15 cellular contexts compared by ENCODE assay signal in the genomic region with DNA sequence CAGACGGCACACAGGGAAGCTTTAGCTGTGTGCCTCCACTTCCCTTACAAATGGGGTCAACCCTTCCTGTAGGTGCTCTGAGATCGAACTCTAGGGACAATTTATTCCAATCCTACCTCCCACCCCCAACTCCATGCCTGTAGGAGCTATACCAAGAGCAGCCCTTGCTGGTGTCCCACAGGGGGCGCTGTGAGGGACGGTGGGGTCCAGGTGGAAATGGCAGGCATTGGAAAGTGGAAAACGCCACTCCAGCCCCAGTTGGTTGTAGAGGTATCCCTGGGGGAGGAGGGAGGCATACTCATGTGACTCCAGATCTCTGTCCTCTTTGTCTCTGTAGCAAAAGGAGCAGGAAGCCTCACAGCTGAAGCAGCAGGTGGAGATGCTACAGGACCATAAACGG.
DNase-seq lines count a peak whose midpoint lies in the region; ATAC-seq, FAIRE-seq and TF ChIP-seq lines count a peak whose summit lies in the region.
"Had no signal": no experiment of that assay in that cellular context is flagged by ENCODE, and none has a peak within 500 bp of the region (broad histone marks: within the 10 kb centered on the region; RNA-seq: fewer than 3 reads in every experiment).

No MANE protein-coding gene starts in this region.

- H4K20me1 ChIP-seq in HepG2 (ENCODE audit: insufficient read depth, low read length): no peaks in the 10 kb centered on the region
- no peaks in the 10 kb centered on the region for H4K20me1 ChIP-seq in Loucy (ENCODE audit: insufficient read depth, low read length, poor library complexity, severe bottlenecking)
- H4K20me1 ChIP-seq in H1 (replicated peaks in 1 of 2; ENCODE audit: control insufficient read depth in 1 of 2, insufficient read depth in 2 of 2, low read length in 2 of 2): no peaks in the 10 kb centered on the region
- H4K20me1 ChIP-seq: BLaER1 treated with 17β-estradiol and CSF1 and Interleukin-3, amounts not matched to agents 10 nM and 100 nM had no signal

- TF ChIP-seq POLR2A in HepG2 (IDR thresholded peaks at IDR 0.05; ENCODE audit: insufficient read depth in 1 of 2, low read depth in 2 of 2, low read length in 2 of 2) (no peak), right lobe of liver (IDR thresholded peaks at IDR 0.05) (no peak), H1 (IDR thresholded peaks at IDR 0.05; ENCODE audit: control extremely low read depth in 1 of 2, low read depth in 2 of 2, low read length in 2 of 2) (no peak)

- no peaks in the 10 kb centered on the region for H3K9me2 ChIP-seq in Loucy (replicated peaks; ENCODE audit: low read depth, low read length)

- H3K27ac ChIP-seq in HepG2 (ENCODE audit: extremely low read length, insufficient read depth, low read length) (no peak overlapping the region), right lobe of liver (no peak overlapping the region), H1 (ENCODE audit: low read depth, low read length) (no peak overlapping the region), pancreas (no peak overlapping the region)
- H3K27ac ChIP-seq: BLaER1 treated with 17β-estradiol and CSF1 and Interleukin-3, amounts not matched to agents 10 nM and 100 nM had no signal

- WGBS in HepG2 (ENCODE audit: low lambda C conversion rate): 0% methylated on average over 5 of the region's 6 CpGs
- WGBS in right lobe of liver (ENCODE audit: insufficient coverage, low coverage, low lambda C conversion rate, missing lambda C conversion rate): 23% methylated on average over 5 of the region's 6 CpGs
- 54% methylated on average over 6 of the region's 6 CpGs; no CpG with 5 or more reads in 1 of the 2 experiments for WGBS in H1 (ENCODE audit: extremely low coverage in 1 of 2, insufficient coverage in 1 of 2, insufficient read length in 1 of 2, insufficient replicate concordance in 2 of 2, low coverage in 1 of 2, low lambda C conversion rate in 2 of 2, missing lambda C conversion rate in 1 of 2), 2 experiments
- 32 to 42% methylated on average over 6 of the region's 6 CpGs for WGBS in pancreas, 2 donors

- no peaks in the 10 kb centered on the region for H3K79me2 ChIP-seq in HepG2 (ENCODE audit: insufficient read depth, low read length)
- no peaks in the 10 kb centered on the region for H3K79me2 ChIP-seq in Loucy (ENCODE audit: insufficient read depth, low read length)
- H3K79me2 ChIP-seq in H1 (ENCODE audit: control insufficient read depth in 1 of 2, insufficient read depth in 2 of 2, low read length in 2 of 2): no peaks in the 10 kb centered on the region

- no peak for TF ChIP-seq EP300 in HepG2 (IDR thresholded peaks at IDR 0.05; ENCODE audit: low read depth in 2 of 2, low read length in 2 of 2)
- TF ChIP-seq EP300 in HepG2 (CRISPR knock-in tag; IDR thresholded peaks at IDR 0.05; ENCODE audit: borderline replicate concordance): no peak
- TF ChIP-seq EP300 in H1 (IDR thresholded peaks at IDR 0.05; ENCODE audit: borderline replicate concordance in 1 of 2, low read depth in 2 of 2, low read length in 2 of 2): no peak

- no TSS peak for BruUV-seq in HepG2 (replicated peaks; lab: Mats Ljungman, UMichigan)

- H3K4me1 ChIP-seq in HepG2 (ENCODE audit: insufficient read depth, low read length) (no peaks in the 10 kb centered on the region), right lobe of liver (no peaks in the 10 kb centered on the region), Loucy (ENCODE audit: insufficient read depth, low read length, poor library complexity, severe bottlenecking) (no peaks in the 10 kb centered on the region), H1 (replicated peaks in 1 of 4; ENCODE audit: control insufficient read depth in 3 of 4, insufficient read depth in 4 of 4, low read length in 3 of 4) (0 out of 7 replicates have a peak, but pooled peaks cover 0 to 4% (median 0%) of the 10 kb centered on the region in 4 experiments), pancreas (no peaks in the 10 kb centered on the region)
- H3K4me1 ChIP-seq: HAP-1 had no signal

- no peaks in the 10 kb centered on the region for H3K79me1 ChIP-seq in H1 (ENCODE audit: low read depth, low read length)

- FAIRE-seq in HepG2 (lab: Jason Lieb, UNC) (no peak), H1 (lab: Jason Lieb, UNC) (peak; percentile 73), pancreas (lab: Jason Lieb, UNC) (no peak)
- FAIRE-seq: GM19239 had no signal

- H3K36me3 ChIP-seq in HepG2 (replicated peaks in 1 of 2; ENCODE audit: control insufficient read depth in 1 of 2, insufficient read depth in 2 of 2, low read length in 2 of 2) (no peaks in the 10 kb centered on the region), right lobe of liver (no peaks in the 10 kb centered on the region), Loucy (ENCODE audit: insufficient read depth, low read length) (no peaks in the 10 kb centered on the region), H1 (ENCODE audit: control insufficient read depth in 2 of 4, insufficient read depth in 4 of 4, low read length in 3 of 4) (no peaks in the 10 kb centered on the region), pancreas (no peaks in the 10 kb centered on the region)
- H3K36me3 ChIP-seq: HAP-1 had no signal

- no peak overlapping the region for H2BK5ac ChIP-seq in H1 (ENCODE audit: low read depth, low read length)

- H2BK120ac ChIP-seq in H1 (replicated peaks; ENCODE audit: low read depth, low read length): no peak overlapping the region

- no peak for TF ChIP-seq RAD21 in HepG2 (CRISPR knock-in tag; IDR thresholded peaks at IDR 0.05)
- peak; percentile 61 to 78 for TF ChIP-seq RAD21 in H1 (IDR thresholded peaks at IDR 0.05 in 1 of 2, conservative IDR thresholded peaks at IDR 0.05 in 1 of 2; ENCODE audit: low read depth in 2 of 2, low read length in 2 of 2)

- 0 out of 2 replicates have a peak overlapping the region, but pooled peaks have one; percentile 62 for H2BK12ac ChIP-seq in H1 (ENCODE audit: low read depth, low read length)

- H2AK5ac ChIP-seq in H1 (ENCODE audit: low read depth, low read length): no peak overlapping the region

- H3K4ac ChIP-seq in H1 (replicated peaks; ENCODE audit: insufficient read length, low read depth, low read length): no peak overlapping the region

- no peak overlapping the region for H2BK15ac ChIP-seq in H1 (ENCODE audit: low read length)

- H3K9me3 ChIP-seq in HepG2 (ENCODE audit: low read length) (no peaks in the 10 kb centered on the region), right lobe of liver (no peaks in the 10 kb centered on the region), Loucy (ENCODE audit: insufficient read depth, low read depth, low read length) (no peaks in the 10 kb centered on the region), H1 (ENCODE audit: insufficient read depth in 2 of 2, low read depth in 1 of 2, low read length in 1 of 2) (no peaks in the 10 kb centered on the region), pancreas (no peaks in the 10 kb centered on the region)
- H3K9me3 ChIP-seq: HAP-1 had no signal

- peak overlapping the region; percentile 16; the same call in 1 of the 2 replicates for H4K8ac ChIP-seq in H1 (ENCODE audit: extremely low read depth, insufficient read depth, low read length)

- H3K27me3 ChIP-seq in HepG2 (ENCODE audit: control insufficient read depth in 1 of 2, insufficient read depth in 2 of 2, low read length in 2 of 2) (peaks cover 0 to 12% of the 10 kb centered on the region in 2 experiments; a peak in 2 of 5 replicates), right lobe of liver (no peaks in the 10 kb centered on the region), Loucy (ENCODE audit: insufficient read depth, low read length, poor library complexity, severe bottlenecking) (no peaks in the 10 kb centered on the region), H1 (replicated peaks in 1 of 4; ENCODE audit: control insufficient read depth in 3 of 4, extremely low read depth in 1 of 4, insufficient read depth in 3 of 4, low read length in 3 of 4) (no peaks in the 10 kb centered on the region), pancreas (peaks cover 0 to 4% (median 0%) of the 10 kb centered on the region in 4 donors)
- H3K27me3 ChIP-seq: BLaER1 treated with 17β-estradiol and CSF1 and Interleukin-3, amounts not matched to agents 10 nM and 100 nM had no signal

- POLR2A ChIA-PET in HepG2 (lab: Yijun Ruan, JAX): no interaction called here
- POLR2A ChIA-PET in H1 (lab: Charles Lee; ENCODE audit: partially characterized antibody): no interaction called here

- H3K23me2 ChIP-seq in H1 (ENCODE audit: low read depth, low read length): no peaks in the 10 kb centered on the region

- H3K9ac ChIP-seq in HepG2 (ENCODE audit: insufficient read depth, low read depth, low read length) (no peak overlapping the region), Loucy (ENCODE audit: low read depth, low read length, poor library complexity, severe bottlenecking) (no peak overlapping the region), H1 (replicated peaks in 1 of 4; ENCODE audit: extremely low read depth in 1 of 4, low read depth in 3 of 4, low read length in 3 of 4) (no peak overlapping the region)
- H3K9ac ChIP-seq: BLaER1 treated with 17β-estradiol and CSF1 and Interleukin-3, amounts not matched to agents 10 nM and 100 nM had no signal

- no peak overlapping the region for H3K14ac ChIP-seq in H1 (ENCODE audit: insufficient read length)

- H2AFZ ChIP-seq in HepG2 (ENCODE audit: low read length): no peak overlapping the region
- no peak overlapping the region for H2AFZ ChIP-seq in Loucy (ENCODE audit: low read length)
- H2AFZ ChIP-seq in H1 (ENCODE audit: low read length): peak overlapping the region; percentile 81

- CTCF ChIA-PET in HepG2 (lab: Yijun Ruan, JAX; ENCODE audit: low intra/inter-chr PET ratio, low total read pairs) (no interaction called here), H1 (lab: Charles Lee; ENCODE audit: partially characterized antibody) (interaction anchor here (0.6 to 3.4 kb wide), 56 partner anchors 8 to 454 kb away, joined by 3 to 43 read pairs (median 4); a partner anchor contains a TSS)

- H3K4me3 ChIP-seq in HepG2 (replicated peaks in 1 of 3; ENCODE audit: insufficient read depth in 1 of 3, low read depth in 2 of 3, low read length in 3 of 3) (no peak overlapping the region), right lobe of liver (no peak overlapping the region), Loucy (ENCODE audit: low read length, poor library complexity, severe bottlenecking) (no peak overlapping the region), H1 (ENCODE audit: extremely low read depth in 1 of 4, insufficient read depth in 2 of 4, low read depth in 3 of 4, low read length in 4 of 4) (no peak overlapping the region), pancreas (no peak overlapping the region)
- H3K4me3 ChIP-seq: BLaER1 treated with 17β-estradiol and CSF1 and Interleukin-3, amounts not matched to agents 10 nM and 100 nM; HAP-1 had no signal

- in situ Hi-C loops in HepG2 (cut with HindIII; ENCODE audit: extremely low pct_ligation_motif_present, low pct_unique_long_range_greater_than_20kb): no loop called here

- TF ChIP-seq CTCF in HepG2 (CRISPR knock-in tag; IDR thresholded peaks at IDR 0.05) (peak; percentile 39; the same call in 1 of the 2 replicates), right lobe of liver (IDR thresholded peaks at IDR 0.05) (peak in 1 of 4 donors; percentile 7), Loucy (conservative IDR thresholded peaks at IDR 0.05; ENCODE audit: low read length) (peak; percentile 66), H1 (IDR thresholded peaks at IDR 0.05; ENCODE audit: control extremely low read depth in 1 of 3, insufficient read depth in 1 of 3, low read depth in 1 of 3, low read length in 3 of 3) (peak; percentile 87 to 92 (median 88)), omental fat pad (IDR thresholded peaks at IDR 0.05) (no peak), pancreas (IDR thresholded peaks at IDR 0.05) (no peak)

- DNase-seq in HepG2 (ENCODE audit: low spot score): no peak
- no peak for DNase-seq in right lobe of liver
- peak; percentile 31 to 90 for DNase-seq in H1 (ENCODE audit: low read depth in 1 of 2, low spot score in 2 of 2)
- DNase-seq in stimulated activated CD8-positive, alpha-beta memory T cell treated with anti-CD3 and anti-CD28 coated beads, Interleukin-4, amount 100 ng/mL, for 48 hours: peak; percentile 41
- DNase-seq in omental fat pad (ENCODE audit: low spot score): no peak
- no peak for DNase-seq in NCI-H1694 (lab: John Stamatoyannopoulos, UW)
- no peak for DNase-seq in pancreas
- DNase-seq: cortex of kidney; left cardiac atrium; NCI-H524 treated with DMSO at 0.1 percent for 48 hours; stimulated activated CD4-positive, alpha-beta T cell treated with anti-CD3 and anti-CD28 coated beads, Interleukin-12 subunit alpha, Interleukin-12 subunit beta, amount 100 ng/mL, for 4 hours had no signal

- no peak overlapping the region for H4K91ac ChIP-seq in H1 (replicated peaks; ENCODE audit: insufficient read length, low read length)

- H3K23ac ChIP-seq in H1 (ENCODE audit: insufficient read length): no peak overlapping the region

- H3K56ac ChIP-seq in H1 (replicated peaks; ENCODE audit: insufficient read length, low read depth, low read length): no peak overlapping the region

- H2BK20ac ChIP-seq in H1 (ENCODE audit: low read length): no peak overlapping the region

- no peak overlapping the region; the same call in 1 of the 2 replicates for H3K18ac ChIP-seq in H1 (ENCODE audit: extremely low read depth, low read length)

- H3F3A ChIP-seq in Loucy (ENCODE audit: low read depth): no peaks in the 10 kb centered on the region

- peak; percentile 38; the same call in 1 of the 3 replicates for ATAC-seq in HepG2
- no peak for ATAC-seq in right lobe of liver
- ATAC-seq in omental fat pad (ENCODE audit: low FRiP score): no peak
- no peak for ATAC-seq in pancreas

- no peak overlapping the region for H4K5ac ChIP-seq in H1 (ENCODE audit: insufficient read length, low read depth, low read length)

- intact Hi-C loops in HepG2 (cut with micrococcal nuclease; ENCODE audit: unreplicated experiment) (no loop called here), right lobe of liver (cut with DNase I) (no loop called here), pancreas (cut with DNase I) (no loop called here)

- no peak overlapping the region for H3K4me2 ChIP-seq in HepG2 (ENCODE audit: low read depth, low read length)
- H3K4me2 ChIP-seq in Loucy (ENCODE audit: low read depth, low read length, poor library complexity, severe bottlenecking): no peak overlapping the region
- peak overlapping the region in 1 of 2 experiments; percentile 32; a peak in 1 of 4 replicates for H3K4me2 ChIP-seq in H1 (ENCODE audit: insufficient read depth in 1 of 2, low read depth in 2 of 2, low read length in 2 of 2)
- H3K4me2 ChIP-seq: BLaER1 treated with 17β-estradiol and CSF1 and Interleukin-3, amounts not matched to agents 10 nM and 100 nM had no signal

Comparison
In these comparisons a context has a peak if more than half of its experiments do, and no peak if none do; other contexts are left out.
1. DNase-seq: peak in H1 (2 of 2) and stimulated activated CD8-positive, alpha-beta memory T cell treated with anti-CD3 and anti-CD28 coated beads, Interleukin-4, amount 100 ng/mL, for 48 hours (single experiment); none in HepG2 (single experiment), right lobe of liver (0 of 3), omental fat pad (single experiment), NCI-H1694 (single experiment) and pancreas (0 of 6).
2. CTCF ChIP-seq: peak in HepG2 (single experiment), Loucy (single experiment) and H1 (3 of 3); none in omental fat pad (0 of 3) and pancreas (0 of 4).